Comparison of ENCODE assay signal across 1 cellular context in genomic region chr1:23555949-23556640, GRCh38.
A peak's percentile ranks its signal among the peaks of the same experiment; 100 is the strongest.
TF ChIP-seq lines count a peak whose summit lies in the region.

No MANE protein-coding gene starts in this region.

TF ChIP-seq in K562, 482 proteins besides CTCF, POLR2A, EP300 and RAD21 (continued from another document):
- no peak for TF ChIP-seq ZFP30 (CRISPR knock-in tag; IDR thresholded peaks at IDR 0.05; ENCODE audit: borderline replicate concordance)
- TF ChIP-seq RNF219 (CRISPR knock-in tag; IDR thresholded peaks at IDR 0.05): no peak
- TF ChIP-seq TARDBP (IDR thresholded peaks at IDR 0.05): no peak
- TF ChIP-seq SRSF1 (IDR thresholded peaks at IDR 0.05; ENCODE audit: low read depth, low read length): no peak
- TF ChIP-seq ZNF133 (CRISPR knock-in tag; IDR thresholded peaks at IDR 0.05): no peak
- no peak for TF ChIP-seq TRIM24 (IDR thresholded peaks at IDR 0.05)
- TF ChIP-seq ZNF507 (tag; conservative IDR thresholded peaks at IDR 0.05): no peak
- TF ChIP-seq POU5F1 (IDR thresholded peaks at IDR 0.05; ENCODE audit: borderline replicate concordance, low read depth, low read length, partially characterized antibody): no peak
- TF ChIP-seq TCFL5 (CRISPR knock-in tag; conservative IDR thresholded peaks at IDR 0.05): no peak
- TF ChIP-seq BRF2 (IDR thresholded peaks at IDR 0.05; ENCODE audit: borderline replicate concordance, insufficient read depth, insufficient read length): no peak
- TF ChIP-seq STAG1 (CRISPR knock-in tag; IDR thresholded peaks at IDR 0.05; ENCODE audit: borderline replicate concordance): no peak
- TF ChIP-seq HBP1 (CRISPR knock-in tag; IDR thresholded peaks at IDR 0.05): no peak
- no peak for TF ChIP-seq RBM15 (IDR thresholded peaks at IDR 0.05; ENCODE audit: insufficient read depth, low read length)
- 0 out of 4 replicates have a peak, but pooled peaks of 1 of the 2 experiments have one; percentile 23 for TF ChIP-seq UBTF (IDR thresholded peaks at IDR 0.05; ENCODE audit: borderline replicate concordance in 1 of 2, low read depth in 2 of 2, low read length in 2 of 2)
- TF ChIP-seq ZNF175 (CRISPR knock-in tag; IDR thresholded peaks at IDR 0.05; ENCODE audit: low read depth): no peak
- TF ChIP-seq FOXJ3 (CRISPR knock-in tag; IDR thresholded peaks at IDR 0.05): no peak
- TF ChIP-seq CGGBP1 (CRISPR knock-in tag; IDR thresholded peaks at IDR 0.05): no peak
- TF ChIP-seq ZNF263 (CRISPR knock-in tag; IDR thresholded peaks at IDR 0.05; ENCODE audit: borderline replicate concordance): 0 out of 2 replicates have a peak, but pooled peaks have one; percentile 23
- TF ChIP-seq PBX2 (CRISPR knock-in tag; IDR thresholded peaks at IDR 0.05; ENCODE audit: low read depth): no peak
- peak; percentile 63 for TF ChIP-seq PBX2 (tag; conservative IDR thresholded peaks at IDR 0.05; ENCODE audit: low read depth)
- TF ChIP-seq DPF2 (IDR thresholded peaks at IDR 0.05): 0 out of 2 replicates have a peak, but pooled peaks have one; percentile 4
- TF ChIP-seq CBX3 (IDR thresholded peaks at IDR 0.05; ENCODE audit: borderline replicate concordance in 1 of 2, low read length in 2 of 2): no peak
- no peak for TF ChIP-seq RUNX1 (IDR thresholded peaks at IDR 0.05; ENCODE audit: low read depth)
- TF ChIP-seq RBFOX2 (IDR thresholded peaks at IDR 0.05; ENCODE audit: low read depth, low read length): no peak
- no peak for TF ChIP-seq ZNF444 (CRISPR knock-in tag; IDR thresholded peaks at IDR 0.05)
- no peak for TF ChIP-seq SIX5 (IDR thresholded peaks at IDR 0.05; ENCODE audit: borderline replicate concordance in 1 of 2, insufficient read depth in 1 of 2, low read depth in 1 of 2, low read length in 2 of 2)
- no peak for TF ChIP-seq NFE2L1 (tag; IDR thresholded peaks at IDR 0.05; ENCODE audit: borderline replicate concordance, low read depth)
- TF ChIP-seq MYC (IDR thresholded peaks at IDR 0.05; ENCODE audit: low read depth, low read length): no peak
- no peak for TF ChIP-seq MYC (CRISPR knock-in tag; IDR thresholded peaks at IDR 0.05; ENCODE audit: borderline replicate concordance, low read depth)
- no peak for TF ChIP-seq RFX7 (CRISPR knock-in tag; IDR thresholded peaks at IDR 0.05)
- TF ChIP-seq CEBPZ (IDR thresholded peaks at IDR 0.05; ENCODE audit: borderline replicate concordance, low read depth, low read length): no peak
- TF ChIP-seq ZNF224 (CRISPR knock-in tag; IDR thresholded peaks at IDR 0.05): no peak
- no peak for TF ChIP-seq HDAC2 (IDR thresholded peaks at IDR 0.05)
- TF ChIP-seq BRD9 (IDR thresholded peaks at IDR 0.05; ENCODE audit: low read depth, partially characterized antibody): no peak
- no peak for TF ChIP-seq MBD1 (CRISPR knock-in tag; IDR thresholded peaks at IDR 0.05)
- no peak for TF ChIP-seq ZNF239 (CRISPR knock-in tag; IDR thresholded peaks at IDR 0.05)
- no peak for TF ChIP-seq NUFIP1 (IDR thresholded peaks at IDR 0.05; ENCODE audit: partially characterized antibody)
- no peak for TF ChIP-seq CXXC5 (CRISPR knock-in tag; IDR thresholded peaks at IDR 0.05)
- no peak for TF ChIP-seq LARP7 (IDR thresholded peaks at IDR 0.05)
- TF ChIP-seq ZNF398 (CRISPR knock-in tag; IDR thresholded peaks at IDR 0.05): no peak
- TF ChIP-seq DACH1 (IDR thresholded peaks at IDR 0.05; ENCODE audit: partially characterized antibody): peak; percentile 16
- no peak for TF ChIP-seq GATAD2B (IDR thresholded peaks at IDR 0.05; ENCODE audit: borderline replicate concordance)
- no peak for TF ChIP-seq MAFF (IDR thresholded peaks at IDR 0.05; ENCODE audit: low read length)
- no peak for TF ChIP-seq RNF2 (IDR thresholded peaks at IDR 0.05)
- no peak for TF ChIP-seq MCM5 (IDR thresholded peaks at IDR 0.05; ENCODE audit: low read depth)
- TF ChIP-seq HDAC3 (IDR thresholded peaks at IDR 0.05; ENCODE audit: borderline replicate concordance, partially characterized antibody): no peak
